39 cellular contexts compared by ENCODE assay signal in the genomic region with DNA sequence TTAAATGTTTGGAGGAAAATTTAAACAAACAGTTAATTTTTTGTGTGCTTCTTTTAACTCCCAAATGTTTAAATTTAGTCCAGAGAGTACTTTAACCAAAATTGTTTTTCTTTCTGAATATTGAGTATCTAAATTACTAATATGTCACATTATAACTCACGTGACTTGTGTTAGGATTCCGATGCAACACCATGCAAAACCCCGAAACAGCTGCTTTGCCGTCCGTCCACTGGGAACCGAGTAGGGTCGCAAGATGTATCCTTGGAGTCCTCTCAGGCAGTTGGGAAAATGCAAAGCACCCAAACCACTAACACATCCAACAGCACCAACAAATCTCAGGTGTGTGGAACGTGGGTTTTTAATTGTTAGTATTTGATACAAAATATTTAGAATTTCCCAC.
"Had no signal": no experiment of that assay in that cellular context is flagged by ENCODE, and none has a peak within 500 bp of the region (broad histone marks: within the 10 kb centered on the region; RNA-seq: fewer than 3 reads in every experiment).

No MANE protein-coding gene starts in this region.

- H3K4me3 Mint-ChIP-seq: activated naive CD4-positive, alpha-beta T cell treated with anti-CD3 and anti-CD28 coated beads for 36 hours; activated naive CD4-positive, alpha-beta T cell treated with anti-CD3 and anti-CD28 coated beads, Interleukin-2, amount 10 ng/mL, durations not matched to agents 7 days and 5 days; activated naive CD4-positive, alpha-beta T cell treated with anti-CD3 and anti-CD28 coated beads, Interleukin-2, amount 50 U/mL, for 24 hours; activated naive CD8-positive, alpha-beta T cell; activated naive CD8-positive, alpha-beta T cell treated with anti-CD3 and anti-CD28 coated beads for 36 hours; activated naive CD8-positive, alpha-beta T cell treated with anti-CD3 and anti-CD28 coated beads, Interleukin-2, amount 10 ng/mL, durations not matched to agents 7 days and 5 days; activated naive CD8-positive, alpha-beta T cell treated with anti-CD3 and anti-CD28 coated beads, Interleukin-2, amount 50 U/mL, for 24 hours; activated T-cell treated with anti-CD3 and anti-CD28 coated beads, Interleukin-2, amount 50 U/mL, for 24 hours; activated T-cell treated with anti-CD3 and anti-CD28 coated beads, Interleukin-2, amount 50 U/mL, for 4 hours; activated T-helper 1 cell treated with anti-CD3 and anti-CD28 coated beads, Interleukin-12 subunit alpha, Interleukin-12 subunit beta, Interleukin-2, Interleukin-4 antibody, amounts not matched to agents 30 ng/mL and 10 ng/mL and 1 ng/mL, durations not matched to agents 14 hours and 24 hours and 36 hours; activated T-helper 17 cell treated with anti-CD3 and anti-CD28 coated beads, Interleukin-2, amount 50 U/mL, for 72 hours; brain; central memory CD8-positive, alpha-beta T cell had no signal

- H3K27me3 Mint-ChIP-seq: activated naive CD4-positive, alpha-beta T cell treated with anti-CD3 and anti-CD28 coated beads, Interleukin-2, amount 10 ng/mL, durations not matched to agents 7 days and 5 days; activated naive CD4-positive, alpha-beta T cell treated with anti-CD3 and anti-CD28 coated beads, Interleukin-2, amount 50 U/mL, for 24 hours; activated naive CD8-positive, alpha-beta T cell; activated naive CD8-positive, alpha-beta T cell treated with anti-CD3 and anti-CD28 coated beads for 36 hours; activated naive CD8-positive, alpha-beta T cell treated with anti-CD3 and anti-CD28 coated beads, Interleukin-2, amount 10 ng/mL, durations not matched to agents 7 days and 5 days; activated naive CD8-positive, alpha-beta T cell treated with anti-CD3 and anti-CD28 coated beads, Interleukin-2, amount 50 U/mL, for 24 hours; activated T-cell treated with anti-CD3 and anti-CD28 coated beads, Interleukin-2, amount 50 U/mL, for 24 hours; activated T-helper 17 cell treated with anti-CD3 and anti-CD28 coated beads, Interleukin-2, amount 50 U/mL, for 72 hours; brain; central memory CD8-positive, alpha-beta T cell had no signal

- H3K27ac ChIP-seq: adrenal gland, ascending aorta, body of pancreas, brain microvascular endothelial cell, breast epithelium, cardiac muscle cell, colonic mucosa had no signal

- H3K4me1 Mint-ChIP-seq: activated naive CD4-positive, alpha-beta T cell treated with anti-CD3 and anti-CD28 coated beads, Interleukin-2, amount 50 U/mL, for 24 hours; brain; central memory CD8-positive, alpha-beta T cell had no signal

- DNase-seq: activated effector memory CD4-positive, alpha-beta T cell treated with anti-CD3 and anti-CD28 coated beads, Interleukin-2, amount 50 U/mL, for 16 hours; activated effector memory CD4-positive, alpha-beta T cell treated with Interleukin-2 at 50 U/mL for 16 hours; activated gamma-delta T cell; activated gamma-delta T cell treated with Interleukin-2 at 50 U/mL for 16 hours; activated naive CD4-positive, alpha-beta T cell; activated naive CD4-positive, alpha-beta T cell treated with anti-CD3 and anti-CD28 coated beads for 36 hours; activated naive CD4-positive, alpha-beta T cell treated with anti-CD3 and anti-CD28 coated beads, Interleukin-2, amount 10 ng/mL, durations not matched to agents 7 days and 5 days; activated naive CD4-positive, alpha-beta T cell treated with anti-CD3 and anti-CD28 coated beads, Interleukin-2, amount 50 U/mL, for 16 hours; activated naive CD4-positive, alpha-beta T cell treated with Interleukin-2 at 50 U/mL for 16 hours; activated naive CD8-positive, alpha-beta T cell treated with anti-CD3 and anti-CD28 coated beads for 36 hours; activated naive CD8-positive, alpha-beta T cell treated with anti-CD3 and anti-CD28 coated beads, Interleukin-2, amount 10 ng/mL, durations not matched to agents 7 days and 5 days; activated naive CD8-positive, alpha-beta T cell treated with anti-CD3 and anti-CD28 coated beads, Interleukin-2, amount 50 U/mL, for 24 hours; activated T-cell treated with anti-CD3 and anti-CD28 coated beads, Interleukin-2, amount 50 U/mL, for 24 hours; activated T-cell treated with anti-CD3 and anti-CD28 coated beads, Interleukin-2, amount 50 U/mL, for 4 hours; adrenal gland; amniotic stem cell; amygdala; anterior cingulate cortex; aorta; body of pancreas; brain microvascular endothelial cell; caudate nucleus; central memory CD4-positive, alpha-beta T cell; cerebellar nuclear complex; colonic mucosa had no signal

- H3K9me3 ChIP-seq: adrenal gland, ascending aorta, body of pancreas, breast epithelium, colonic mucosa had no signal

- H3K36me3 ChIP-seq: breast epithelium had no signal

- FAIRE-seq: astrocyte, bronchial epithelial cell, colon had no signal

- H3K4me3 ChIP-seq: adrenal gland, ascending aorta, body of pancreas, breast epithelium, cardiac muscle cell, colonic mucosa had no signal

- H3K27me3 ChIP-seq: adrenal gland, ascending aorta, body of pancreas, brain microvascular endothelial cell, breast epithelium, cardiac muscle cell, colonic mucosa had no signal

- H3K4me1 ChIP-seq: adrenal gland, ascending aorta, body of pancreas, breast epithelium, colonic mucosa had no signal

- H3K9me3 Mint-ChIP-seq: activated naive CD4-positive, alpha-beta T cell treated with anti-CD3 and anti-CD28 coated beads for 36 hours; activated naive CD4-positive, alpha-beta T cell treated with anti-CD3 and anti-CD28 coated beads, Interleukin-2, amount 10 ng/mL, durations not matched to agents 7 days and 5 days; activated naive CD4-positive, alpha-beta T cell treated with anti-CD3 and anti-CD28 coated beads, Interleukin-2, amount 50 U/mL, for 24 hours; activated naive CD4-positive, alpha-beta T cell treated with anti-CD3 and anti-CD28 coated beads, Interleukin-2, amount 50 U/mL, for 72 hours; activated naive CD8-positive, alpha-beta T cell treated with anti-CD3 and anti-CD28 coated beads for 36 hours; activated naive CD8-positive, alpha-beta T cell treated with anti-CD3 and anti-CD28 coated beads, Interleukin-2, amount 10 ng/mL, durations not matched to agents 7 days and 5 days; activated naive CD8-positive, alpha-beta T cell treated with anti-CD3 and anti-CD28 coated beads, Interleukin-2, amount 50 U/mL, for 24 hours; activated T-cell treated with anti-CD3 and anti-CD28 coated beads, Interleukin-2, amount 50 U/mL, for 24 hours; activated T-cell treated with anti-CD3 and anti-CD28 coated beads, Interleukin-2, amount 50 U/mL, for 4 hours; activated T-helper 1 cell treated with anti-CD3 and anti-CD28 coated beads, Interleukin-12 subunit alpha, Interleukin-12 subunit beta, Interleukin-2, Interleukin-4 antibody, amounts not matched to agents 30 ng/mL and 10 ng/mL and 1 ng/mL, durations not matched to agents 14 hours and 24 hours and 36 hours; activated T-helper 17 cell treated with anti-CD3 and anti-CD28 coated beads, Interleukin-2, amount 50 U/mL, for 72 hours; activated T-helper 2 cell treated with anti-CD3 and anti-CD28 coated beads, Interferon-gamma antibody, Interleukin-2, Interleukin-4, amounts not matched to agents 10 μg/mL and 5 μg/mL and 100 μg/mL, durations not matched to agents 14 hours and 24 hours and 36 hours; brain; central memory CD8-positive, alpha-beta T cell had no signal

- ATAC-seq: activated T-cell treated with anti-CD3 and anti-CD28 coated beads, Interleukin-2, amount 50 U/mL, for 4 hours; body of pancreas had no signal

- H3K27ac Mint-ChIP-seq: activated naive CD4-positive, alpha-beta T cell treated with anti-CD3 and anti-CD28 coated beads for 36 hours; activated naive CD4-positive, alpha-beta T cell treated with anti-CD3 and anti-CD28 coated beads, Interleukin-2, amount 10 ng/mL, durations not matched to agents 7 days and 5 days; activated naive CD4-positive, alpha-beta T cell treated with anti-CD3 and anti-CD28 coated beads, Interleukin-2, amount 50 U/mL, for 24 hours; activated naive CD8-positive, alpha-beta T cell treated with anti-CD3 and anti-CD28 coated beads for 36 hours; activated naive CD8-positive, alpha-beta T cell treated with anti-CD3 and anti-CD28 coated beads, Interleukin-2, amount 10 ng/mL, durations not matched to agents 7 days and 5 days; activated naive CD8-positive, alpha-beta T cell treated with anti-CD3 and anti-CD28 coated beads, Interleukin-2, amount 50 U/mL, for 24 hours; activated T-helper 1 cell treated with anti-CD3 and anti-CD28 coated beads, Interleukin-12 subunit alpha, Interleukin-12 subunit beta, Interleukin-2, Interleukin-4 antibody, amounts not matched to agents 30 ng/mL and 10 ng/mL and 1 ng/mL, durations not matched to agents 14 hours and 24 hours and 36 hours; activated T-helper 2 cell treated with anti-CD3 and anti-CD28 coated beads, Interferon-gamma antibody, Interleukin-2, Interleukin-4, amounts not matched to agents 10 μg/mL and 5 μg/mL and 100 μg/mL, durations not matched to agents 14 hours and 24 hours and 36 hours; brain had no signal
